ENCODE assay signal across 9 cellular contexts in the genomic region with DNA sequence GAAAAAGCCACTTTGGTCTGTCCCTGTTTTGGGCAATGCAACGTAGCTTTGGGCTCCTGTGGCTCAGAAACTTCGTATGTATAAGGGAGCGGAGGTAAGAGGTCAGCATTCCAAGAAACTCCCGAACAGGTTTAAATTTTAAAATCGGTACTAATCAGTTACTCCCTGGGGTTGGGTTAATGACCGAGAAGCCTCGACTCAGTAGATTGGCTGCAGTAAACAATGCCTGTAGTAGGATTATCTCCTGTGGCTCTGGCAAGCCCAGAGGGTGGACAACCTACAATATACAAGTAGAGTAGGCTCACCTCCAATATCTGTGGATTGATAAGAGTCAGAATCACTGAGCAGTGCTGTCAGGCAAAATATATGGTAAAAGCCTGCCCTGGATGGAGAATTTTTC. TPM values are rescaled to one million over a fixed set of nuclear protein-coding genes. Genes with fewer than 3 reads are reported as not detected.
DNase-seq lines count a peak whose midpoint lies in the region; ATAC-seq and TF ChIP-seq lines count a peak whose summit lies in the region.
"Had no signal": no experiment of that assay in that cellular context is flagged by ENCODE, and none has a peak within 500 bp of the region (broad histone marks: within the 10 kb centered on the region; RNA-seq: fewer than 3 reads in every experiment).

No MANE protein-coding gene starts in this region.

- peak overlapping the region; percentile 89 for H3K4me3 Mint-ChIP-seq in stimulated activated naive CD8-positive, alpha-beta T cell treated with anti-CD3 and anti-CD28 coated beads, Interleukin-15, Interleukin-2, amounts not matched to agents 100 ng/mL and 50 ng/mL, for 24 hours
- H3K4me3 Mint-ChIP-seq in effector memory CD8-positive, alpha-beta T cell, result peak overlapping the region; percentile 94 to 97
- peak overlapping the region; percentile 89 for H3K4me3 Mint-ChIP-seq in neural crest cell

- ATAC-seq in stimulated activated naive CD8-positive, alpha-beta T cell treated with anti-CD3 and anti-CD28 coated beads, Interleukin-15, Interleukin-2, amounts not matched to agents 100 U/mL and 50 U/mL, for 24 hours, result no peak
- ATAC-seq in effector memory CD8-positive, alpha-beta T cell (replicated peaks), result no peak
- ATAC-seq in GM21526 (IDR thresholded peaks at IDR 0.05; ENCODE audit: low FRiP score, unreplicated experiment), result no peak

- no peaks in the 10 kb centered on the region for H3K9me3 Mint-ChIP-seq in stimulated activated naive CD8-positive, alpha-beta T cell treated with anti-CD3 and anti-CD28 coated beads, Interleukin-15, Interleukin-2, amounts not matched to agents 100 ng/mL and 50 ng/mL, for 24 hours
- no peaks in the 10 kb centered on the region for H3K9me3 Mint-ChIP-seq in effector memory CD8-positive, alpha-beta T cell
- H3K9me3 Mint-ChIP-seq in neural crest cell, result no peaks in the 10 kb centered on the region

- intact Hi-C loops in head of caudate nucleus (cut with DNase I), result loop anchor here (5.0 kb wide), 1 partner anchor 44 kb away; no protein-coding TSS in a partner anchor

- no peak for TF ChIP-seq CTCF in neural crest cell (conservative IDR thresholded peaks at IDR 0.05)

- H3K27me3 Mint-ChIP-seq in stimulated activated naive CD8-positive, alpha-beta T cell treated with anti-CD3 and anti-CD28 coated beads, Interleukin-15, Interleukin-2, amounts not matched to agents 100 ng/mL and 50 ng/mL, for 24 hours, result peaks cover 3% of the 10 kb centered on the region
- no peaks in the 10 kb centered on the region for H3K27me3 Mint-ChIP-seq in effector memory CD8-positive, alpha-beta T cell
- peaks cover 3% of the 10 kb centered on the region for H3K27me3 Mint-ChIP-seq in neural crest cell (ENCODE audit: low read depth)

- H3K27ac Mint-ChIP-seq in stimulated activated naive CD8-positive, alpha-beta T cell treated with anti-CD3 and anti-CD28 coated beads, Interleukin-15, Interleukin-2, amounts not matched to agents 100 ng/mL and 50 ng/mL, for 24 hours, result peak overlapping the region; percentile 97
- peak overlapping the region in 1 of 2 donors; percentile 99 for H3K27ac Mint-ChIP-seq in effector memory CD8-positive, alpha-beta T cell
- peak overlapping the region; percentile 8 for H3K27ac Mint-ChIP-seq in neural crest cell (ENCODE audit: unreplicated experiment)

- no peak for DNase-seq in stimulated activated naive CD8-positive, alpha-beta T cell treated with anti-CD3 and anti-CD28 coated beads, Interleukin-15, Interleukin-2, amounts not matched to agents 100 U/mL and 50 U/mL, for 24 hours
- no peak for DNase-seq in effector memory CD8-positive, alpha-beta T cell
- DNase-seq in neural crest cell (ENCODE audit: low read depth, low spot score) (no peak), DMS79 treated with DMSO at 0.1 percent for 48 hours (lab: John Stamatoyannopoulos, UW) (no peak), head of caudate nucleus (no peak), DMS 273 treated with DMSO at 0.1 percent for 48 hours (lab: John Stamatoyannopoulos, UW) (no peak)
- DNase-seq: T-helper 9 cell had no signal

- H3K36me3 Mint-ChIP-seq in stimulated activated naive CD8-positive, alpha-beta T cell treated with anti-CD3 and anti-CD28 coated beads, Interleukin-15, Interleukin-2, amounts not matched to agents 100 ng/mL and 50 ng/mL, for 24 hours (ENCODE audit: low read depth), result peaks cover 25% of the 10 kb centered on the region
- H3K36me3 Mint-ChIP-seq in effector memory CD8-positive, alpha-beta T cell (ENCODE audit: insufficient read depth), result peaks cover 39% of the 10 kb centered on the region
- no peaks in the 10 kb centered on the region for H3K36me3 Mint-ChIP-seq in neural crest cell (ENCODE audit: low read depth)

- H3K4me1 Mint-ChIP-seq in stimulated activated naive CD8-positive, alpha-beta T cell treated with anti-CD3 and anti-CD28 coated beads, Interleukin-15, Interleukin-2, amounts not matched to agents 100 ng/mL and 50 ng/mL, for 24 hours (ENCODE audit: low read depth), result peaks cover 31% of the 10 kb centered on the region
- peaks cover 28 to 32% of the 10 kb centered on the region in 2 donors for H3K4me1 Mint-ChIP-seq in effector memory CD8-positive, alpha-beta T cell (ENCODE audit: low read depth in 2 of 2)
- H3K4me1 Mint-ChIP-seq in neural crest cell, result peaks cover 21% of the 10 kb centered on the region

RNA-seq across cellular contexts. Expression of gene GNA13, which starts 1.6 kb away (rescaled TPM):
- 48.1 and 49.9 TPM in 2 replicates for total RNA-seq in neural crest cell
